Comparison of ENCODE assay signal across 21 cellular contexts in the genomic region with DNA sequence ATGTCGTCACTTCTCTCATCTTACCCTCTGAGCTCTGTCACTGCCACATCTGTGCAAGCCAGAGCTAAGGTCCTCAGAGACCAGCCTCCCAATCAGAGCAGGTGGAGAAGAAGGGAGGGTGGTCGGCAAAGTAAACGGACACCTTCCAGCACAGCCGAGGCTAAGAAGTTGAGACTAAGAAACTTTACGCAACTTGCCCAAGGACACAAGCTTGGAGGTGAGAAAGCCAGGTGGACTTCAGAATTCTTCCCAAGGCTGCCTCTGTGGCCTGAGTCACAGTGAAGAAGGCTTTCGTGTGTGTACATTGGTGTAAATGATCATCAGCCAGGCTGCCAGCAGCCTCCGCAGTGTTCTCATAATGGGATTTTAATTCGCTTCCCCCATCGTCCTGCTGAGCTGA.
"Had no signal": no experiment of that assay in that cellular context is flagged by ENCODE, and none has a peak within 500 bp of the region (broad histone marks: within the 10 kb centered on the region; RNA-seq: fewer than 3 reads in every experiment).

No MANE protein-coding gene starts in this region.

- DNase-seq: activated CD4-positive, alpha-beta T cell treated with anti-CD3 and anti-CD28 coated beads for 4 hours; activated CD8-positive, alpha-beta memory T cell treated with anti-CD3 and anti-CD28 coated beads, Interleukin-2, amount 50 U/mL, for 4 hours; activated CD8-positive, alpha-beta T cell treated with anti-CD3 and anti-CD28 coated beads for 36 hours; activated gamma-delta T cell treated with Interleukin-2 at 50 U/mL for 16 hours; activated naive CD4-positive, alpha-beta T cell treated with anti-CD3 and anti-CD28 coated beads, Interleukin-2, amount 10 ng/mL, durations not matched to agents 7 days and 5 days; activated naive CD8-positive, alpha-beta T cell treated with anti-CD3 and anti-CD28 coated beads for 36 hours; activated T-cell treated with anti-CD3 and anti-CD28 coated beads, Interleukin-2, amount 50 U/mL, for 72 hours; brain microvascular endothelial cell; MG63; MV-4-11; NCI-H1105 treated with DMSO at 0.1 percent for 48 hours; NCI-H1436 treated with DMSO at 0.1 percent for 48 hours; NCI-H1930; NCI-H2171; NCI-H446; NCI-H524; NCI-H774; PC-3; SHP77 had no signal

- H3K4me3 ChIP-seq: cardiac muscle cell, MG63, SJSA1 had no signal

- H3K4me1 ChIP-seq: SJSA1 had no signal

- H3K9me3 ChIP-seq: MG63, SJSA1 had no signal

- H3K27ac ChIP-seq: brain microvascular endothelial cell, cardiac muscle cell, SJSA1 had no signal

- H3K27me3 ChIP-seq: brain microvascular endothelial cell, cardiac muscle cell, SJSA1 had no signal

- H3K36me3 ChIP-seq: brain microvascular endothelial cell, cardiac muscle cell, MG63, SJSA1 had no signal
